In the genomic region with DNA sequence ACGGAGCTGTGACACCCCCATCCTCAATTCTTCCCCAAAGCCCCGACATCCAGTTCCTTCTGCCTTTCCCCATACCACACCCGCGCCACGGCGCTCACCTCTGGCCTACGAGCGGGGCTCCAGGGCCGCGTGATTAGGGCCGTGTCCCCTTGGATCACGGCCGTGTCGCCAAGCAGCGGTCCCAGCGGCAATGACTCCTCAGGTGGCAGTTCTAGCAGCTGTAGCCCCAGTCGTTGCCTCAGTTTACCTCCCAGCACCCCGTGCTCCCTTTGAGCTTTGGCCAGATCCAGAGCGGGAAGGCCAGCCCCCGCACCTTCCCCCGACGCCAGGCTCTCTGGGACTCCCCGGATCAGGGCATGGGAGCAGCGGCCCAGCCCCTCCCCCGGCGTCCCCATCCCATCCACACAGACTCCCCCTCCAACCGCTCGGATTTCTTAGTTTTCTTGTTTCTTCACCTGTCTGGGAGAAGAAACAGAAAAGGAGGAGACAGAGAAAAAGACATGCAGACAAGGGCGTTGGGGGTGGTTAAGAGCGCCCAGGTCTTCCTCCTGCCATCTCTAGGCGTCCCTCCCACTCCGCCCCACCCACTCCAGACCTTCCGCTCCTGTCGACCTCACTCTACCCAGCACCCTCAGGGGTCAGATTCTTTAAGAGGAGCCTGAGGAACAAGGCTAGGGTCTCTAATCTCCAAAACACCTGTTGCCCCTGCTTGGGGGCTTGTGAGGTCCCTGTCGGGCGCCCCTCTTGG, we compare ENCODE assay signal across 8 cellular contexts. TPM values are rescaled to one million over a fixed set of nuclear protein-coding genes. Genes with fewer than 3 reads are reported as not detected.
DNase-seq lines count a peak whose midpoint lies in the region; ATAC-seq and TF ChIP-seq lines count a peak whose summit lies in the region.

Gene DDAH2 (minus strand): TSS at position 533 of the 748 bp plus-strand sequence. CDS start 138 bp downstream, at position 395.

- peak; percentile 42 for TF ChIP-seq CTCF in AG09319 (IDR thresholded peaks at IDR 0.05; ENCODE audit: low read depth, low read length)
- no peak for TF ChIP-seq CTCF in brain (conservative IDR thresholded peaks at IDR 0.05)
- no peak for TF ChIP-seq CTCF in subcutaneous adipose tissue (IDR thresholded peaks at IDR 0.05; ENCODE audit: low read depth)

- peaks cover 8% of the 10 kb centered on the region for H3K27me3 Mint-ChIP-seq in brain

- ATAC-seq in left lobe of liver: peak; percentile 33
- no peak for ATAC-seq in HG03097 (IDR thresholded peaks at IDR 0.05; ENCODE audit: low FRiP score, unreplicated experiment)

- peak within 1 kb of the TSS; percentile 92 to 99 (median 98) for H3K27ac Mint-ChIP-seq in brain

- DNase-seq in AG09319 (ENCODE audit: extremely low read depth, low read depth): no peak
- no peak for DNase-seq in left lobe of liver (ENCODE audit: low spot score)
- DNase-seq in 8988T: no peak
- DNase-seq in amniotic stem cell (lab: John Stamatoyannopoulos, UW): no peak

- peak within 1 kb of the TSS; percentile 67 for H3K9ac ChIP-seq in HUES48 (ENCODE audit: low read depth, low read length)

- H3K36me3 Mint-ChIP-seq in brain: peaks cover 65% of the 10 kb centered on the region

- no peaks in the 10 kb centered on the region for H3K27me3 ChIP-seq in HUES48 (ENCODE audit: control insufficient read depth, insufficient read depth, low read length)

- H3K27ac ChIP-seq in HUES48 (ENCODE audit: low read depth, low read length): peak within 1 kb of the TSS; percentile 97

- peak within 1 kb of the TSS; percentile 93 to 100 (median 100) for H3K4me3 Mint-ChIP-seq in brain

- H3K36me3 ChIP-seq in HUES48 (ENCODE audit: control insufficient read depth, insufficient read depth, low read length): peaks cover 51% of the 10 kb centered on the region

- H3K4me1 ChIP-seq in HUES48 (ENCODE audit: control insufficient read depth, insufficient read depth, low read length): peaks cover 8% of the 10 kb centered on the region

- H3K4me1 Mint-ChIP-seq in brain: peaks cover 42% of the 10 kb centered on the region

- no peaks in the 10 kb centered on the region for H3K9me3 ChIP-seq in HUES48 (ENCODE audit: control insufficient read depth, insufficient read depth, low read length)

- H3K4me3 ChIP-seq in HUES48 (ENCODE audit: low read depth, low read length): peak within 1 kb of the TSS; percentile 96

- peaks cover 0 to 3% (median 0%) of the 10 kb centered on the region in 5 experiments for H3K9me3 Mint-ChIP-seq in brain

RNA-seq across cellular contexts. Expression of gene DDAH2, which starts in this region (rescaled TPM):
- 284 TPM for polyA plus RNA-seq in brain (ENCODE audit: insufficient read depth, low read depth, low replicate concordance)
- 22.2 TPM for total RNA-seq in left lobe of liver
- 100 to 1,000 TPM; 112 to 189 (median 160) TPM for total RNA-seq in subcutaneous adipose tissue
